In the genomic region with DNA sequence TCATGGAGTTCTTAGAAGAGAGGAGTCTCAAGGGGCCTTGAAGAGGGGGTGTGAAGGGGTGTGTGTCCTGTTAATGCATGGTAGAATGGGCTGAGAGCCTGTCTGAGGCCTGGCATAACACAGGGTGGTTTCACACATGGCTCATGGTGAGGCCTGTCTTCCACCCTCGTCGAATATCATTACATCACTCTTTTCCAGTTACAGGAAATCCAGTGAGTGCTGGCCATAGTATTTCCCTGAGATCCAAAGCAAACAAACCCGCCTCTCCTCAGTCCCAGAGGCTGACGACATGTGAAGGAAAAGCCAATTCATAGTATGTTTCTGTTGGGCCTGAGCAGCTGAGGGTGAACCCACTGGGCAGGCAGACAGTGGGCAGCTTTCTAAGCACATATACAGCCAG, we compare ENCODE assay signal across 13 cellular contexts.
DNase-seq lines count a peak whose midpoint lies in the region; ATAC-seq and TF ChIP-seq lines count a peak whose summit lies in the region.
"Had no signal": no experiment of that assay in that cellular context is flagged by ENCODE, and none has a peak within 500 bp of the region (broad histone marks: within the 10 kb centered on the region; RNA-seq: fewer than 3 reads in every experiment).

No MANE protein-coding gene starts in this region.

- TF ChIP-seq CTCF in lung (IDR thresholded peaks at IDR 0.05; ENCODE audit: control extremely low read depth, extremely low read depth) (no peak), esophagus muscularis mucosa (IDR thresholded peaks at IDR 0.05) (no peak)

- 47 to 56% methylated on average over 4 of the region's 4 CpGs for WGBS in lung, 2 donors
- WGBS in esophagus muscularis mucosa = 55% methylated on average over 4 of the region's 4 CpGs

- DNase-seq in AG20443 (ENCODE audit: low spot score) (peak; percentile 33), NCI-H510A (lab: John Stamatoyannopoulos, UW) (peak; percentile 36), dermis blood vessel endothelial cell (peak; percentile 59), lung (ENCODE audit: low spot score) (peak; percentile 36), esophagus muscularis mucosa (ENCODE audit: extremely low spot score) (no peak)
- DNase-seq in activated CD4-positive, alpha-beta T cell treated with anti-CD3 and anti-CD28 coated beads, Interleukin-2, amount 50 U/mL, for 48 hours = no peak
- no peak for DNase-seq in activated naive CD4-positive, alpha-beta T cell treated with Interleukin-2 at 50 U/mL for 16 hours
- DNase-seq: activated CD4-positive, alpha-beta T cell treated with anti-CD3 and anti-CD28 coated beads for 1 hour; activated effector memory CD4-positive, alpha-beta T cell treated with Interleukin-2 at 50 U/mL for 16 hours; effector memory CD8-positive, alpha-beta T cell; NCI-H1092 treated with DMSO at 0.1 percent for 48 hours had no signal

- no peak for TF ChIP-seq POLR2A in esophagus muscularis mucosa (IDR thresholded peaks at IDR 0.05; ENCODE audit: low read depth)

- H3K27ac ChIP-seq in lung (ENCODE audit: low read depth in 1 of 2, low read length in 1 of 2) = peak overlapping the region in 1 of 2 donors; percentile 37
- no peak overlapping the region for H3K27ac ChIP-seq in esophagus muscularis mucosa (replicated peaks in 1 of 4)
- H3K27ac ChIP-seq: parathyroid adenoma had no signal

- no peaks in the 10 kb centered on the region for H3K36me3 ChIP-seq in lung (ENCODE audit: control insufficient read depth in 2 of 2, insufficient read depth in 2 of 2, low read length in 2 of 2)
- H3K36me3 ChIP-seq in esophagus muscularis mucosa = no peaks in the 10 kb centered on the region

- ATAC-seq in lung (ENCODE audit: insufficient read depth, low FRiP score) (peak; percentile 85), HG03457 (IDR thresholded peaks at IDR 0.05; ENCODE audit: unreplicated experiment) (no peak)
- ATAC-seq: effector memory CD8-positive, alpha-beta T cell had no signal

- H3K4me3 ChIP-seq in lung = no peak overlapping the region
- no peak overlapping the region for H3K4me3 ChIP-seq in esophagus muscularis mucosa

- H3K9me3 ChIP-seq in lung (ENCODE audit: control insufficient read depth in 2 of 2, insufficient read depth in 1 of 2, low read length in 1 of 2) = no peaks in the 10 kb centered on the region
- no peaks in the 10 kb centered on the region for H3K9me3 ChIP-seq in esophagus muscularis mucosa

- no peak for TF ChIP-seq EP300 in esophagus muscularis mucosa (IDR thresholded peaks at IDR 0.05)

- H3K27me3 ChIP-seq in lung (ENCODE audit: control insufficient read depth, insufficient read depth) (no peaks in the 10 kb centered on the region), esophagus muscularis mucosa (no peaks in the 10 kb centered on the region)

- intact Hi-C loops in esophagus muscularis mucosa (cut with DNase I) = no loop called here

- H3K4me1 ChIP-seq in lung (ENCODE audit: control insufficient read depth in 2 of 2, insufficient read depth in 2 of 2, low read length in 2 of 2) (peaks cover 0 to 2% of the 10 kb centered on the region in 2 donors), esophagus muscularis mucosa (peaks cover 0 to 3% (median under 1%) of the 10 kb centered on the region in 4 donors)
- H3K4me1 ChIP-seq: parathyroid adenoma had no signal

Comparison
In these comparisons a context has a peak if more than half of its experiments do, and no peak if none do; other contexts are left out.
1. DNase-seq: peak in AG20443 (single experiment), NCI-H510A (single experiment), dermis blood vessel endothelial cell (single experiment) and lung (single experiment); none in activated CD4-positive, alpha-beta T cell treated with anti-CD3 and anti-CD28 coated beads, Interleukin-2, amount 50 U/mL, for 48 hours (0 of 2), activated naive CD4-positive, alpha-beta T cell treated with Interleukin-2 at 50 U/mL for 16 hours (single experiment) and esophagus muscularis mucosa (single experiment).